Comparison of ENCODE assay signal across 8 cellular contexts in genomic region chrX:72018277-72019112, GRCh38.
DNase-seq lines count a peak whose midpoint lies in the region; ATAC-seq and TF ChIP-seq lines count a peak whose summit lies in the region.

No MANE protein-coding gene starts in this region.

- H3K4me3 ChIP-seq in lower lobe of right lung, result peak overlapping the region; percentile 41

- ATAC-seq in HG02885 (IDR thresholded peaks at IDR 0.05; ENCODE audit: poor library complexity, unreplicated experiment) (peak; percentile 74), lower lobe of right lung (peak; percentile 99 to 100)

- H3K4me1 ChIP-seq in lower lobe of right lung, result no peaks in the 10 kb centered on the region

- no peaks in the 10 kb centered on the region for H3K27me3 ChIP-seq in lower lobe of right lung (ENCODE audit: low read depth)

- H3K9me3 ChIP-seq in lower lobe of right lung, result no peaks in the 10 kb centered on the region

- intact Hi-C loops in lower lobe of right lung (cut with DNase I), result no loop called here

- peak; percentile 84 for TF ChIP-seq CTCF in lower lobe of right lung (IDR thresholded peaks at IDR 0.05)

- peak; percentile 40 for DNase-seq in NCI-H2029 (lab: John Stamatoyannopoulos, UW)
- DNase-seq in NCI-H2029 treated with DMSO at 0.1 percent for 48 hours (lab: John Stamatoyannopoulos, UW), result no peak
- DNase-seq in NCI-H460 (ENCODE audit: extremely low read depth, low read depth), result peak; percentile 81
- DNase-seq in activated CD4-positive, alpha-beta T cell treated with anti-CD3 and anti-CD28 coated beads, Interleukin-2, amount 50 U/mL, for 48 hours, result peak; percentile 75 to 78
- peak; percentile 92 for DNase-seq in dermis blood vessel endothelial cell
- peak; percentile 90 for DNase-seq in lower lobe of right lung
- peak; percentile 62 to 68 for DNase-seq in stimulated activated CD4-positive, alpha-beta T cell treated with anti-CD3 and anti-CD28 coated beads, Interleukin-4, amount 100 ng/mL, for 48 hours (ENCODE audit: low read depth in 2 of 2)

- no peaks in the 10 kb centered on the region for H3K36me3 ChIP-seq in lower lobe of right lung

- peak overlapping the region; percentile 58 for H3K27ac ChIP-seq in lower lobe of right lung
